17 cellular contexts compared by ENCODE assay signal in the genomic region with DNA sequence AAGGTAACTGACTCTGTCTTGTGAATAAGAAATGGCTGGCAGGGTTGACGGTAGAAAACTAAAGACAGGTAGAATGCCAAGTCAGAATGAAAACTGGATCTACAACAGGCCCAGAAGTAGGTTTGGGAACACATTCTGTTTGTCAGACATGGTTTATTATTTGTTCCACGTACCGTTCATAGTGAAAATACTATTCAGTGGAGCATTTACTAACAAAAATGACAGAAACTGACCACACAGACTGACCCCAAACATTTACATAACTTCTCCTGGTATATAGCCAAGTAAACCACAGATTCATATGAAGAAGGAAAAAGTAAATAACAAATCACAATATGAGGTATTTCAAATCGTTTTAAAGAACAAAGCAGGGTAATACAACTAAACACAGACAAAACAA.
DNase-seq lines count a peak whose midpoint lies in the region; TF ChIP-seq lines count a peak whose summit lies in the region.
"Had no signal": no experiment of that assay in that cellular context is flagged by ENCODE, and none has a peak within 500 bp of the region (broad histone marks: within the 10 kb centered on the region; RNA-seq: fewer than 3 reads in every experiment).

No MANE protein-coding gene starts in this region.

- H3K9ac ChIP-seq in adipocyte (ENCODE audit: low read length) = peak overlapping the region; percentile 0

- H3K36me3 ChIP-seq in adipocyte (ENCODE audit: control insufficient read depth, insufficient read depth, low read length, severe bottlenecking) (peaks cover 3% of the 10 kb centered on the region), tibial nerve (peaks cover 0 to 5% (median 4%) of the 10 kb centered on the region in 3 donors), WERI-Rb-1 (peaks cover under 1% of the 10 kb centered on the region; the same call in 1 of the 2 replicates)
- H3K36me3 ChIP-seq: Peyer's patch, thoracic aorta had no signal

- H3K4me1 ChIP-seq in adipocyte (ENCODE audit: control insufficient read depth, insufficient read depth, low read length) (peaks cover 53% of the 10 kb centered on the region), tibial nerve (peaks cover 0 to 52% (median 39%) of the 10 kb centered on the region in 4 donors)

- H3K4me3 ChIP-seq in adipocyte (ENCODE audit: low read length) = no peak overlapping the region
- no peak overlapping the region for H3K4me3 ChIP-seq in tibial nerve
- H3K4me3 ChIP-seq in WERI-Rb-1 (ENCODE audit: low read depth, low read length) = no peak overlapping the region
- H3K4me3 ChIP-seq: Peyer's patch, thoracic aorta had no signal

- H3K27me3 ChIP-seq in adipocyte (replicated peaks; ENCODE audit: control insufficient read depth, insufficient read depth, low read length) (no peaks in the 10 kb centered on the region), tibial nerve (no peaks in the 10 kb centered on the region), WERI-Rb-1 (ENCODE audit: insufficient read depth, low read depth, severe bottlenecking) (no peaks in the 10 kb centered on the region)
- H3K27me3 ChIP-seq: Peyer's patch had no signal

- DNase-seq in HCEC 1CT (peak; percentile 19), adipocyte (ENCODE audit: low read depth) (peak; percentile 51), iris pigment epithelial cell (ENCODE audit: low read depth) (peak; percentile 81), tibial nerve (ENCODE audit: low spot score in 2 of 2) (no peak), WERI-Rb-1 (no peak), NCI-H146 treated with DMSO at 0.1 percent for 48 hours (lab: John Stamatoyannopoulos, UW; ENCODE audit: unreplicated experiment) (no peak), AML-193 (lab: John Stamatoyannopoulos, UW) (no peak)
- no peak for DNase-seq in activated CD4-positive, alpha-beta T cell treated with anti-CD3 and anti-CD28 coated beads for 1 hour
- DNase-seq: activated CD4-positive, alpha-beta memory T cell treated with anti-CD3 and anti-CD28 coated beads, Interleukin-2, amount 10 ng/mL, durations not matched to agents 7 days and 5 days; activated T-cell treated with anti-CD3 and anti-CD28 coated beads, Interleukin-2, amount 50 U/mL, for 48 hours; HFFc6; mesendoderm; NCI-H2107; Peyer's patch; right cardiac atrium; stimulated activated CD4-positive, alpha-beta T cell treated with anti-CD3 and anti-CD28 coated beads, Interleukin-2, amount 100 ng/mL, for 48 hours had no signal

- H3K9me3 ChIP-seq in adipocyte (ENCODE audit: control insufficient read depth, low read length) (no peaks in the 10 kb centered on the region), tibial nerve (no peaks in the 10 kb centered on the region), WERI-Rb-1 (ENCODE audit: severe bottlenecking) (no peaks in the 10 kb centered on the region)
- H3K9me3 ChIP-seq: Peyer's patch, thoracic aorta had no signal

- H3K27ac ChIP-seq in tibial nerve = peak overlapping the region in 3 of 4 donors; percentile 12 to 46 (median 46)
- no peak overlapping the region for H3K27ac ChIP-seq in WERI-Rb-1

- WGBS in tibial nerve, 2 donors = 33 to 37% methylated on average over 4 of the region's 4 CpGs

- no peak for TF ChIP-seq CTCF in tibial nerve (IDR thresholded peaks at IDR 0.05)
- TF ChIP-seq CTCF in WERI-Rb-1 (IDR thresholded peaks at IDR 0.05; ENCODE audit: low read depth, low read length) = no peak

- no peak for TF ChIP-seq POLR2A in tibial nerve (IDR thresholded peaks at IDR 0.05)

- TF ChIP-seq EP300 in tibial nerve (IDR thresholded peaks at IDR 0.05) = no peak

Comparison
In these comparisons a context has a peak if more than half of its experiments do, and no peak if none do; other contexts are left out.
1. DNase-seq: peak in HCEC 1CT (single experiment), adipocyte (single experiment) and iris pigment epithelial cell (single experiment); none in tibial nerve (0 of 2), WERI-Rb-1 (single experiment), NCI-H146 treated with DMSO at 0.1 percent for 48 hours (single experiment), activated CD4-positive, alpha-beta T cell treated with anti-CD3 and anti-CD28 coated beads for 1 hour (single experiment) and AML-193 (0 of 2).